1 cellular context compared by ENCODE assay signal in the genomic region with DNA sequence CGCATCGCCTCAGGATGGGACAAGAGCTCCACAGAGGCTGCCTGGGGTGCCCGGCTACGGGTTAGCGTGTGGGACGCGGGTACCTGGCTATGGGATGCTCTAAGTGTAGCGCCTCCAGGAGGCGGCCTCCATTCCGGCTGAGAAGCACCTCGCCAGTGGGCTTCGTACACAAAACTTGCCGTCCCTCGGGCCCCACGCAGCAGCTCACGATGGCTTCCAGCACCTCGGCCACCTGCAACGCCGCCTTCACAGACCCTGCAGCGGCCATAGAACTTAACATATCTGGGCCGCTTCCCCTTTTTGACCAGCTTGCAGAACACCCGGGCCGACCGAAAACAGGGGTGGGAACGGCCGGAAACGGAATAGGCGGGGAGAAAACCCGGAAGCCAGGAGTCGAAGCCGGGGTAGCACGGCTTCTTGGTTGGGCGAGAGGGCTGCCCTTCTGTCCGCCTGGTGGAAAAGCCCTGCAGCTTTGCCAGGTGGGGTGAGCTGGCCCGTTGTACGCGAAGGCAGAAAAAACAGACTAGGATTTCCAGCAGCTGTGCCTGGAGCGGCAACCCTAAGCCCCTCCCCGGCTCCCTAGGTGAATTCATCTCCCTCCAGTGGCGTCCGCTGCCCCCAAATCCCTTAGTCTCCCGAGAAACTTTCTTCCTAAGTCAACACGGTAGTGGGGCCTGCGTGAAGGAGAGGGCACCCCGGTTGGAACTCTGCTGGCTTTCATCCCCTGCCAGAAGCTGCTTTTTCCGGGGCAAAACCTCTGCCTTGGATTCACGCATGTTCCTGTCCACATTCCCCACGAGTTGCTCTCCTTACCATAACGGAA.
A peak's percentile ranks its signal among the peaks of the same experiment; 100 is the strongest.
TF ChIP-seq lines count a peak whose summit lies in the region.

A gene (minus strand): TSS at position 337 of the 823 bp plus-strand sequence. CDS start 57 bp downstream, at position 280.

TF ChIP-seq in K562, 482 proteins besides CTCF, POLR2A, EP300 and RAD21 (continued from another document and continues in another):
- TF ChIP-seq, protein P1, sequence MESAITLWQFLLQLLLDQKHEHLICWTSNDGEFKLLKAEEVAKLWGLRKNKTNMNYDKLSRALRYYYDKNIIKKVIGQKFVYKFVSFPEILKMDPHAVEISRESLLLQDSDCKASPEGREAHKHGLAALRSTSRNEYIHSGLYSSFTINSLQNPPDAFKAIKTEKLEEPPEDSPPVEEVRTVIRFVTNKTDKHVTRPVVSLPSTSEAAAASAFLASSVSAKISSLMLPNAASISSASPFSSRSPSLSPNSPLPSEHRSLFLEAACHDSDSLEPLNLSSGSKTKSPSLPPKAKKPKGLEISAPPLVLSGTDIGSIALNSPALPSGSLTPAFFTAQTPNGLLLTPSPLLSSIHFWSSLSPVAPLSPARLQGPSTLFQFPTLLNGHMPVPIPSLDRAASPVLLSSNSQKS (CRISPR knock-in tag; IDR thresholded peaks at IDR 0.05) = no peak
- TF ChIP-seq MAFG (tag; conservative IDR thresholded peaks at IDR 0.05) (peak; percentile 53), HNRNPLL (IDR thresholded peaks at IDR 0.05; ENCODE audit: low read depth, low read length, poor library complexity, severe bottlenecking) (peak; percentile 43), SMARCE1 (IDR thresholded peaks at IDR 0.05) (no peak), ZNF143 (CRISPR knock-in tag; IDR thresholded peaks at IDR 0.05) (no peak), BMI1 (IDR thresholded peaks at IDR 0.05; ENCODE audit: low read length) (no peak), TAL1 (IDR thresholded peaks at IDR 0.05) (no peak), PTBP1 (IDR thresholded peaks at IDR 0.05; ENCODE audit: low read depth, low read length) (no peak), PTTG1 (tag; IDR thresholded peaks at IDR 0.05; ENCODE audit: low read depth) (no peak), BACH1 (tag; IDR thresholded peaks at IDR 0.05) (no peak), MTA3 (IDR thresholded peaks at IDR 0.05; ENCODE audit: borderline replicate concordance) (no peak; the same call in 1 of the 2 replicates), NFIC (IDR thresholded peaks at IDR 0.05) (no peak), CCNT2 (IDR thresholded peaks at IDR 0.05; ENCODE audit: borderline replicate concordance, extremely low read depth, insufficient read length, low read depth, low read length) (no peak), SIX5 (IDR thresholded peaks at IDR 0.05; ENCODE audit: borderline replicate concordance in 1 of 2, insufficient read depth in 1 of 2, low read depth in 1 of 2, low read length in 2 of 2) (no peak), MTA2 (IDR thresholded peaks at IDR 0.05; ENCODE audit: low read depth) (no peak), JUN (IDR thresholded peaks at IDR 0.05; ENCODE audit: borderline replicate concordance, low read depth, low read length) (peak; percentile 27; the same call in 1 of the 2 replicates), JUN (CRISPR knock-in tag; IDR thresholded peaks at IDR 0.05; ENCODE audit: borderline replicate concordance) (no peak), FOXK2 (conservative IDR thresholded peaks at IDR 0.05 in 1 of 2, IDR thresholded peaks at IDR 0.05 in 1 of 2; ENCODE audit: low read depth in 2 of 2) (peak; percentile 72 to 86; a peak in 3 of 4 replicates), ESRRA (IDR thresholded peaks at IDR 0.05; ENCODE audit: borderline replicate concordance, low read depth) (no peak), POLR3A (IDR thresholded peaks at IDR 0.05; ENCODE audit: borderline replicate concordance, extremely low read depth, insufficient read depth, insufficient read length) (no peak)
- TF ChIP-seq, protein P2, sequence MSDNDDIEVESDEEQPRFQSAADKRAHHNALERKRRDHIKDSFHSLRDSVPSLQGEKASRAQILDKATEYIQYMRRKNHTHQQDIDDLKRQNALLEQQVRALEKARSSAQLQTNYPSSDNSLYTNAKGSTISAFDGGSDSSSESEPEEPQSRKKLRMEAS (CRISPR knock-in tag; IDR thresholded peaks at IDR 0.05) = 0 out of 2 replicates have a peak, but pooled peaks have one; percentile 62
- TF ChIP-seq, protein P3, sequence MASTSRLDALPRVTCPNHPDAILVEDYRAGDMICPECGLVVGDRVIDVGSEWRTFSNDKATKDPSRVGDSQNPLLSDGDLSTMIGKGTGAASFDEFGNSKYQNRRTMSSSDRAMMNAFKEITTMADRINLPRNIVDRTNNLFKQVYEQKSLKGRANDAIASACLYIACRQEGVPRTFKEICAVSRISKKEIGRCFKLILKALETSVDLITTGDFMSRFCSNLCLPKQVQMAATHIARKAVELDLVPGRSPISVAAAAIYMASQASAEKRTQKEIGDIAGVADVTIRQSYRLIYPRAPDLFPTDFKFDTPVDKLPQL (IDR thresholded peaks at IDR 0.05; ENCODE audit: extremely low read depth, insufficient read length) = peak; percentile 14
- TF ChIP-seq, protein P4, sequence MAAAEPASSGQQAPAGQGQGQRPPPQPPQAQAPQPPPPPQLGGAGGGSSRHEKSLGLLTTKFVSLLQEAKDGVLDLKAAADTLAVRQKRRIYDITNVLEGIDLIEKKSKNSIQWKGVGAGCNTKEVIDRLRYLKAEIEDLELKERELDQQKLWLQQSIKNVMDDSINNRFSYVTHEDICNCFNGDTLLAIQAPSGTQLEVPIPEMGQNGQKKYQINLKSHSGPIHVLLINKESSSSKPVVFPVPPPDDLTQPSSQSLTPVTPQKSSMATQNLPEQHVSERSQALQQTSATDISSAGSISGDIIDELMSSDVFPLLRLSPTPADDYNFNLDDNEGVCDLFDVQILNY (CRISPR knock-in tag; IDR thresholded peaks at IDR 0.05) = no peak
- TF ChIP-seq, protein P5, sequence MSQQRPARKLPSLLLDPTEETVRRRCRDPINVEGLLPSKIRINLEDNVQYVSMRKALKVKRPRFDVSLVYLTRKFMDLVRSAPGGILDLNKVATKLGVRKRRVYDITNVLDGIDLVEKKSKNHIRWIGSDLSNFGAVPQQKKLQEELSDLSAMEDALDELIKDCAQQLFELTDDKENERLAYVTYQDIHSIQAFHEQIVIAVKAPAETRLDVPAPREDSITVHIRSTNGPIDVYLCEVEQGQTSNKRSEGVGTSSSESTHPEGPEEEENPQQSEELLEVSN (IDR thresholded peaks at IDR 0.05; ENCODE audit: borderline replicate concordance in 1 of 2, extremely low read depth in 1 of 2, insufficient read depth in 1 of 2, insufficient read length in 1 of 2, low read depth in 1 of 2, low read length in 1 of 2, poor library complexity in 1 of 2, severe bottlenecking in 1 of 2) = peak; percentile 63 to 86
- TF ChIP-seq, protein P6, sequence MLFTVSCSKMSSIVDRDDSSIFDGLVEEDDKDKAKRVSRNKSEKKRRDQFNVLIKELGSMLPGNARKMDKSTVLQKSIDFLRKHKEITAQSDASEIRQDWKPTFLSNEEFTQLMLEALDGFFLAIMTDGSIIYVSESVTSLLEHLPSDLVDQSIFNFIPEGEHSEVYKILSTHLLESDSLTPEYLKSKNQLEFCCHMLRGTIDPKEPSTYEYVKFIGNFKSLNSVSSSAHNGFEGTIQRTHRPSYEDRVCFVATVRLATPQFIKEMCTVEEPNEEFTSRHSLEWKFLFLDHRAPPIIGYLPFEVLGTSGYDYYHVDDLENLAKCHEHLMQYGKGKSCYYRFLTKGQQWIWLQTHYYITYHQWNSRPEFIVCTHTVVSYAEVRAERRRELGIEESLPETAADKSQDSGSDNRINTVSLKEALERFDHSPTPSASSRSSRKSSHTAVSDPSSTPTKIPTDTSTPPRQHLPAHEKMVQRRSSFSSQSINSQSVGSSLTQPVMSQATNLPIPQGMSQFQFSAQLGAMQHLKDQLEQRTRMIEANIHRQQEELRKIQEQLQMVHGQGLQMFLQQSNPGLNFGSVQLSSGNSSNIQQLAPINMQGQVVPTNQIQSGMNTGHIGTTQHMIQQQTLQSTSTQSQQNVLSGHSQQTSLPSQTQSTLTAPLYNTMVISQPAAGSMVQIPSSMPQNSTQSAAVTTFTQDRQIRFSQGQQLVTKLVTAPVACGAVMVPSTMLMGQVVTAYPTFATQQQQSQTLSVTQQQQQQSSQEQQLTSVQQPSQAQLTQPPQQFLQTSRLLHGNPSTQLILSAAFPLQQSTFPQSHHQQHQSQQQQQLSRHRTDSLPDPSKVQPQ (CRISPR knock-in tag; IDR thresholded peaks at IDR 0.05; ENCODE audit: borderline replicate concordance) = no peak
- TF ChIP-seq, protein P7, sequence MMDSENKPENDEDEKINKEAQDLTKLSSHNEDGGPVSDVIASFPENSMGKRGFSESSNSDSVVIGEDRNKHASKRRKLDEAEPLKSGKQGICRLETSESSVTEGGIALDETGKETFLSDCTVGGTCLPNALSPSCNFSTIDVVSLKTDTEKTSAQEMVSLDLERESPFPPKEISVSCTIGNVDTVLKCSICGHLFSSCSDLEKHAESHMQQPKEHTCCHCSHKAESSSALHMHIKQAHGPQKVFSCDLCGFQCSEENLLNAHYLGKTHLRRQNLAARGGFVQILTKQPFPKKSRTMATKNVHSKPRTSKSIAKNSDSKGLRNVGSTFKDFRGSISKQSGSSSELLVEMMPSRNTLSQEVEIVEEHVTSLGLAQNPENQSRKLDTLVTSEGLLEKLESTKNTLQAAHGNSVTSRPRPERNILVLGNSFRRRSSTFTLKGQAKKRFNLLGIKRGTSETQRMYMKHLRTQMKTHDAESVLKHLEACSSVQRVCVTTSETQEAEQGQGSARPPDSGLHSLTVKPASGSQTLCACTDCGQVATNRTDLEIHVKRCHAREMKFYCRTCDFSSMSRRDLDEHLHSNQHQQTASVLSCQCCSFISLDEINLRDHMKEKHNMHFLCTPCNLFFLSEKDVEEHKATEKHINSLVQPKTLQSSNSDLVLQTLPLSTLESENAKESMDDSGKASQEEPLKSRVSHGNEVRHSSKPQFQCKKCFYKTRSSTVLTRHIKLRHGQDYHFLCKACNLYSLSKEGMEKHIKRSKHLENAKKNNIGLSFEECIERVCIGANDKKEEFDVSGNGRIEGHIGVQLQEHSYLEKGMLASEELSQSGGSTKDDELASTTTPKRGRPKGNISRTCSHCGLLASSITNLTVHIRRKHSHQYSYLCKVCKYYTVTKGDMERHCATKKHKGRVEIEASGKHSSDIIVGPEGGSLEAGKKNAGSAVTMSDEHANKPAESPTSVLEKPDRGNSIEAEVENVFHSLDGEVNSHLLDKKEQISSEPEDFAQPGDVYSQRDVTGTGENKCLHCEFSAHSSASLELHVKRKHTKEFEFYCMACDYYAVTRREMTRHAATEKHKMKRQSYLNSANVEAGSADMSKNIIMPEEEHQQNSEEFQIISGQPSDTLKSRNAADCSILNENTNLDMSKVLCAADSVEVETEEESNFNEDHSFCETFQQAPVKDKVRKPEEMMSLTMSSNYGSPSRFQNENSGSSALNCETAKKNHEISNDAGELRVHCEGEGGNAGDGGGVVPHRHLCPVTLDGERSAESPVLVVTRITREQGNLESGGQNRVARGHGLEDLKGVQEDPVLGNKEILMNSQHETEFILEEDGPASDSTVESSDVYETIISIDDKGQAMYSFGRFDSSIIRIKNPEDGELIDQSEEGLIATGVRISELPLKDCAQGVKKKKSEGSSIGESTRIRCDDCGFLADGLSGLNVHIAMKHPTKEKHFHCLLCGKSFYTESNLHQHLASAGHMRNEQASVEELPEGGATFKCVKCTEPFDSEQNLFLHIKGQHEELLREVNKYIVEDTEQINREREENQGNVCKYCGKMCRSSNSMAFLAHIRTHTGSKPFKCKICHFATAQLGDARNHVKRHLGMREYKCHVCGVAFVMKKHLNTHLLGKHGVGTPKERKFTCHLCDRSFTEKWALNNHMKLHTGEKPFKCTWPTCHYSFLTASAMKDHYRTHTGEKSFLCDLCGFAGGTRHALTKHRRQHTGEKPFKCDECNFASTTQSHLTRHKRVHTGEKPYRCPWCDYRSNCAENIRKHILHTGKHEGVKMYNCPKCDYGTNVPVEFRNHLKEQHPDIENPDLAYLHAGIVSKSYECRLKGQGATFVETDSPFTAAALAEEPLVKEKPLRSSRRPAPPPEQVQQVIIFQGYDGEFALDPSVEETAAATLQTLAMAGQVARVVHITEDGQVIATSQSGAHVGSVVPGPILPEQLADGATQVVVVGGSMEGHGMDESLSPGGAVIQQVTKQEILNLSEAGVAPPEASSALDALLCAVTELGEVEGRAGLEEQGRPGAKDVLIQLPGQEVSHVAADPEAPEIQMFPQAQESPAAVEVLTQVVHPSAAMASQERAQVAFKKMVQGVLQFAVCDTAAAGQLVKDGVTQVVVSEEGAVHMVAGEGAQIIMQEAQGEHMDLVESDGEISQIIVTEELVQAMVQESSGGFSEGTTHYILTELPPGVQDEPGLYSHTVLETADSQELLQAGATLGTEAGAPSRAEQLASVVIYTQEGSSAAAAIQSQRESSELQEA (IDR thresholded peaks at IDR 0.05; ENCODE audit: low read depth) = 0 out of 2 replicates have a peak, but pooled peaks have one; percentile 18
- TF ChIP-seq, protein P8, sequence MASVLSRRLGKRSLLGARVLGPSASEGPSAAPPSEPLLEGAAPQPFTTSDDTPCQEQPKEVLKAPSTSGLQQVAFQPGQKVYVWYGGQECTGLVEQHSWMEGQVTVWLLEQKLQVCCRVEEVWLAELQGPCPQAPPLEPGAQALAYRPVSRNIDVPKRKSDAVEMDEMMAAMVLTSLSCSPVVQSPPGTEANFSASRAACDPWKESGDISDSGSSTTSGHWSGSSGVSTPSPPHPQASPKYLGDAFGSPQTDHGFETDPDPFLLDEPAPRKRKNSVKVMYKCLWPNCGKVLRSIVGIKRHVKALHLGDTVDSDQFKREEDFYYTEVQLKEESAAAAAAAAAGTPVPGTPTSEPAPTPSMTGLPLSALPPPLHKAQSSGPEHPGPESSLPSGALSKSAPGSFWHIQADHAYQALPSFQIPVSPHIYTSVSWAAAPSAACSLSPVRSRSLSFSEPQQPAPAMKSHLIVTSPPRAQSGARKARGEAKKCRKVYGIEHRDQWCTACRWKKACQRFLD (CRISPR knock-in tag; IDR thresholded peaks at IDR 0.05) = peak; percentile 83
- TF ChIP-seq, protein P9, sequence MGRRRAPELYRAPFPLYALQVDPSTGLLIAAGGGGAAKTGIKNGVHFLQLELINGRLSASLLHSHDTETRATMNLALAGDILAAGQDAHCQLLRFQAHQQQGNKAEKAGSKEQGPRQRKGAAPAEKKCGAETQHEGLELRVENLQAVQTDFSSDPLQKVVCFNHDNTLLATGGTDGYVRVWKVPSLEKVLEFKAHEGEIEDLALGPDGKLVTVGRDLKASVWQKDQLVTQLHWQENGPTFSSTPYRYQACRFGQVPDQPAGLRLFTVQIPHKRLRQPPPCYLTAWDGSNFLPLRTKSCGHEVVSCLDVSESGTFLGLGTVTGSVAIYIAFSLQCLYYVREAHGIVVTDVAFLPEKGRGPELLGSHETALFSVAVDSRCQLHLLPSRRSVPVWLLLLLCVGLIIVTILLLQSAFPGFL (CRISPR knock-in tag; IDR thresholded peaks at IDR 0.05) = 0 out of 2 replicates have a peak, but pooled peaks have one; percentile 29
- TF ChIP-seq, protein P10, sequence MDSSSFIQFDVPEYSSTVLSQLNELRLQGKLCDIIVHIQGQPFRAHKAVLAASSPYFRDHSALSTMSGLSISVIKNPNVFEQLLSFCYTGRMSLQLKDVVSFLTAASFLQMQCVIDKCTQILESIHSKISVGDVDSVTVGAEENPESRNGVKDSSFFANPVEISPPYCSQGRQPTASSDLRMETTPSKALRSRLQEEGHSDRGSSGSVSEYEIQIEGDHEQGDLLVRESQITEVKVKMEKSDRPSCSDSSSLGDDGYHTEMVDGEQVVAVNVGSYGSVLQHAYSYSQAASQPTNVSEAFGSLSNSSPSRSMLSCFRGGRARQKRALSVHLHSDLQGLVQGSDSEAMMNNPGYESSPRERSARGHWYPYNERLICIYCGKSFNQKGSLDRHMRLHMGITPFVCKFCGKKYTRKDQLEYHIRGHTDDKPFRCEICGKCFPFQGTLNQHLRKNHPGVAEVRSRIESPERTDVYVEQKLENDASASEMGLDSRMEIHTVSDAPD (CRISPR knock-in tag; IDR thresholded peaks at IDR 0.05) = no peak
